Comparison of ENCODE assay signal across 32 cellular contexts in the genomic region with DNA sequence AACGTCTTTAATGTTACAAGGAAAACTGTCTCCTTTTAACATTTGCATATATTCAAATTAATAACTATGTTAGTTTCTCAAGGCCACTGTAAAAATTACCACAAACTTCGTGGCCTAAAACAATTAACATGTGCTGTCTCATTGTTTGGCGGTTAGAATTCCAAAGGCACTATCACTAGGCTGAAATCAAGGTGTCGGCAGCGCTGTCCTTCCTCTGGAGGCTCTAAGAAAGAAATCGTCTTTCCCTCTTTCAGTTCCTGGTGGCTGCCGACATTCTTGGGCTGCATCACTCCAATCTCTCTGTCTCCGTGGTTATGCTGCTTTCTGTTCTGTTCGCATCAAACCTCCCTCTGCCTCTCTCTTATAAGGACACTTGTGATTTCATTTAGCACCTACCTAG. TPM values are rescaled to one million over a fixed set of nuclear protein-coding genes. Genes with fewer than 3 reads are reported as not detected.
"Had no signal": no experiment of that assay in that cellular context is flagged by ENCODE, and none has a peak within 500 bp of the region (broad histone marks: within the 10 kb centered on the region; RNA-seq: fewer than 3 reads in every experiment).

No MANE protein-coding gene starts in this region.

- H3K9me3 Mint-ChIP-seq: activated CD8-positive, alpha-beta T cell treated with anti-CD3 and anti-CD28 coated beads for 36 hours; activated naive CD4-positive, alpha-beta T cell treated with anti-CD3 and anti-CD28 coated beads, Interleukin-2, amount 50 U/mL, for 24 hours; activated naive CD8-positive, alpha-beta T cell treated with anti-CD3 and anti-CD28 coated beads for 36 hours; activated naive CD8-positive, alpha-beta T cell treated with anti-CD3 and anti-CD28 coated beads, Interleukin-2, amount 50 U/mL, for 24 hours; activated T-helper 1 cell treated with anti-CD3 and anti-CD28 coated beads, Interleukin-12 subunit alpha, Interleukin-12 subunit beta, Interleukin-2, Interleukin-4 antibody, amounts not matched to agents 30 ng/mL and 10 ng/mL and 1 ng/mL, durations not matched to agents 14 hours and 24 hours and 36 hours; activated T-helper 2 cell treated with anti-CD3 and anti-CD28 coated beads, Interferon-gamma antibody, Interleukin-2, Interleukin-4, amounts not matched to agents 10 μg/mL and 5 μg/mL and 100 μg/mL, durations not matched to agents 14 hours and 24 hours and 36 hours; effector memory CD8-positive, alpha-beta T cell; T-helper 2 cell treated with Interferon-gamma antibody and Interleukin-4, amounts not matched to agents 5 μg/mL and 100 μg/mL, for 36 hours had no signal

- H3K4me1 Mint-ChIP-seq: T-helper 17 cell had no signal

- H3K27ac ChIP-seq: body of pancreas, epithelial cell of prostate, heart left ventricle had no signal

- DNase-seq: activated CD4-positive, alpha-beta T cell treated with anti-CD3 and anti-CD28 coated beads for 48 hours; activated CD4-positive, alpha-beta T cell treated with anti-CD3 and anti-CD28 coated beads, Interleukin-2, amount 50 U/mL, for 1 hour; activated CD4-positive, alpha-beta T cell treated with anti-CD3 and anti-CD28 coated beads, Interleukin-2, amount 50 U/mL, for 48 hours; activated CD8-positive, alpha-beta memory T cell treated with anti-CD3 and anti-CD28 coated beads for 24 hours; activated CD8-positive, alpha-beta T cell treated with anti-CD3 and anti-CD28 coated beads for 36 hours; activated effector memory CD4-positive, alpha-beta T cell treated with anti-CD3 and anti-CD28 coated beads, Interleukin-2, amount 50 U/mL, for 16 hours; activated naive CD4-positive, alpha-beta T cell treated with anti-CD3 and anti-CD28 coated beads for 36 hours; activated naive CD8-positive, alpha-beta T cell treated with anti-CD3 and anti-CD28 coated beads for 36 hours; activated naive CD8-positive, alpha-beta T cell treated with anti-CD3 and anti-CD28 coated beads, Interleukin-2, amount 50 U/mL, for 24 hours; activated T-cell treated with anti-CD3 and anti-CD28 coated beads, Interleukin-2, amount 50 U/mL, for 1 hour; activated T-cell treated with anti-CD3 and anti-CD28 coated beads, Interleukin-2, amount 50 U/mL, for 48 hours; adrenal gland; amygdala; aorta; body of pancreas; cortex of kidney; dermis blood vessel endothelial cell; effector CD4-positive, alpha-beta T cell; effector memory CD8-positive, alpha-beta T cell; foreskin fibroblast; glutamatergic neuron; heart left ventricle; T-helper 1 cell; T-helper 17 cell; T1000 had no signal

- H3K27me3 ChIP-seq: adrenal gland, body of pancreas had no signal

- H3K9me3 ChIP-seq: adrenal gland, body of pancreas had no signal

- H3K27ac Mint-ChIP-seq: activated CD8-positive, alpha-beta T cell treated with anti-CD3 and anti-CD28 coated beads for 36 hours; activated naive CD4-positive, alpha-beta T cell treated with anti-CD3 and anti-CD28 coated beads for 36 hours; activated naive CD4-positive, alpha-beta T cell treated with anti-CD3 and anti-CD28 coated beads, Interleukin-2, amount 50 U/mL, for 24 hours; activated naive CD8-positive, alpha-beta T cell treated with anti-CD3 and anti-CD28 coated beads for 36 hours; activated naive CD8-positive, alpha-beta T cell treated with anti-CD3 and anti-CD28 coated beads, Interleukin-2, amount 50 U/mL, for 24 hours; activated T-helper 1 cell treated with anti-CD3 and anti-CD28 coated beads, Interleukin-12 subunit alpha, Interleukin-12 subunit beta, Interleukin-2, Interleukin-4 antibody, amounts not matched to agents 30 ng/mL and 10 ng/mL and 1 ng/mL, durations not matched to agents 14 hours and 24 hours and 36 hours; activated T-helper 2 cell treated with anti-CD3 and anti-CD28 coated beads, Interferon-gamma antibody, Interleukin-2, Interleukin-4, amounts not matched to agents 10 μg/mL and 5 μg/mL and 100 μg/mL, durations not matched to agents 14 hours and 24 hours and 36 hours; effector memory CD8-positive, alpha-beta T cell; T-helper 17 cell; T-helper 2 cell treated with Interferon-gamma antibody and Interleukin-4, amounts not matched to agents 5 μg/mL and 100 μg/mL, for 36 hours; WTC11 had no signal

- H3K36me3 Mint-ChIP-seq: activated naive CD4-positive, alpha-beta T cell treated with anti-CD3 and anti-CD28 coated beads, Interleukin-2, amount 50 U/mL, for 24 hours; activated naive CD8-positive, alpha-beta T cell treated with anti-CD3 and anti-CD28 coated beads for 36 hours; WTC11 had no signal

- H3K4me3 ChIP-seq: adrenal gland, body of pancreas, heart left ventricle had no signal

- H3K36me3 ChIP-seq: adrenal gland, heart left ventricle had no signal

- ATAC-seq: activated CD4-positive, CD25-positive, alpha-beta regulatory T cell treated with anti-CD3 and anti-CD28 coated beads, Interleukin-2, amount 50 U/mL, for 24 hours; activated CD8-positive, alpha-beta T cell treated with anti-CD3 and anti-CD28 coated beads for 36 hours; activated naive CD8-positive, alpha-beta T cell treated with anti-CD3 and anti-CD28 coated beads, Interleukin-2, amount 50 U/mL, for 24 hours; body of pancreas; effector memory CD8-positive, alpha-beta T cell; heart left ventricle; T-helper 17 cell; WTC11 had no signal

- H3K4me3 Mint-ChIP-seq: activated CD8-positive, alpha-beta T cell treated with anti-CD3 and anti-CD28 coated beads for 36 hours; activated naive CD4-positive, alpha-beta T cell treated with anti-CD3 and anti-CD28 coated beads for 36 hours; activated naive CD4-positive, alpha-beta T cell treated with anti-CD3 and anti-CD28 coated beads, Interleukin-2, amount 50 U/mL, for 24 hours; activated naive CD8-positive, alpha-beta T cell treated with anti-CD3 and anti-CD28 coated beads for 36 hours; activated naive CD8-positive, alpha-beta T cell treated with anti-CD3 and anti-CD28 coated beads, Interleukin-2, amount 50 U/mL, for 24 hours; activated T-helper 1 cell treated with anti-CD3 and anti-CD28 coated beads, Interleukin-12 subunit alpha, Interleukin-12 subunit beta, Interleukin-2, Interleukin-4 antibody, amounts not matched to agents 30 ng/mL and 10 ng/mL and 1 ng/mL, durations not matched to agents 14 hours and 24 hours and 36 hours; effector memory CD8-positive, alpha-beta T cell; T-helper 17 cell; T-helper 2 cell treated with Interferon-gamma antibody and Interleukin-4, amounts not matched to agents 5 μg/mL and 100 μg/mL, for 36 hours; WTC11 had no signal

RNA-seq across cellular contexts. Expression of a gene that starts 4.2 kb away (rescaled TPM):
- total RNA-seq: activated T-helper 2 cell treated with anti-CD3 and anti-CD28 coated beads, Interferon-gamma antibody, Interleukin-2, Interleukin-4, amounts not matched to agents 10 μg/mL and 5 μg/mL and 100 μg/mL, durations not matched to agents 14 hours and 24 hours and 36 hours; T-helper 17 cell had no signal
